8 cellular contexts compared by ENCODE assay signal in the genomic region with DNA sequence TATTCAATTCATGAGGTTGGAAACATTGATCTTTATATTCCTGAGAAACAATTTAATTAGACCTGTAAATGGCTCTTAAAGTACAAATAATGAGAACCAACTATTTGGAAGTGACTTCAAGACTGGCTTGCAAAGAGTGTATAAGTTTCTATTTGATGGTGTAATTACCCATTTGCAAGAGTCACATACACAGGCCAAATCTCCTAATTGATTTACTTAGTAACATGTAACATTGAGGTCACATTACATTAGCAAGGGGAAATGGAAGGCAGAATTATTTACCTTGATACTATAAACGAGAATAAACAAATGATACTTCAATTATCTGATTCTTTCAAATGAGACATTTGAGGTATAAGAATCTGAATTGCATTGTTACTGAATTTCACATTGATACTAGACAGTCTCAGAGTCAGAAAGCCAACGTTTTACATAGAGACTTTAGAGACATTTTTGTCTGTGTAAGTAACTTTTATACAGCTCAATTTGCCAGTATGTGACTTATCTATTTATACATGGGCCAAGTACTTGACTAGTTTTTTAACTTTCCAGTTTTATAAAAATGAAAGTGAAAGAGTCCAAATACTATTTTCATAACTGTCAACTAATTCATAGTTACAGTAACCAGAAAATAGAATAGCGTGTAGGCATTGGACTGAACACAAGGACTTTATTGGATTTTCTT.
A peak's percentile ranks its signal among the peaks of the same experiment; 100 is the strongest.
DNase-seq lines count a peak whose midpoint lies in the region; ATAC-seq and TF ChIP-seq lines count a peak whose summit lies in the region.

No MANE protein-coding gene starts in this region.

- intact Hi-C loops in sciatic nerve (cut with DNase I): no loop called here
- intact Hi-C loops in PC-9 (cut with micrococcal nuclease; ENCODE audit: unreplicated experiment): loop anchor here (1.0 kb wide), 1 partner anchor 1136 kb away; a partner anchor contains a TSS

- no peaks in the 10 kb centered on the region for H3K27me3 ChIP-seq in PC-9 (ENCODE audit: insufficient read depth, low read depth)

- no peak for TF ChIP-seq CTCF in choroid plexus epithelial cell (conservative IDR thresholded peaks at IDR 0.05; ENCODE audit: low read depth, low read length)
- TF ChIP-seq CTCF in PC-9 (conservative IDR thresholded peaks at IDR 0.05): no peak

- H2AFZ ChIP-seq in PC-9: no peak overlapping the region

- H3K9me2 ChIP-seq in PC-9 (ENCODE audit: insufficient read depth): no peaks in the 10 kb centered on the region

- peak; percentile 38 for DNase-seq in choroid plexus epithelial cell (ENCODE audit: low read depth)
- DNase-seq in sciatic nerve (ENCODE audit: low spot score): no peak
- DNase-seq in nucleus accumbens (lab: John Stamatoyannopoulos, UW): no peak
- no peak for DNase-seq in amygdala (lab: John Stamatoyannopoulos, UW)
- DNase-seq in PC-9: no peak

- CTCF ChIA-PET in PC-9 (lab: Charles Lee): no interaction called here

- no peak overlapping the region for H3K27ac ChIP-seq in PC-9

- H3K36me3 ChIP-seq in PC-9 (ENCODE audit: low read depth): no peaks in the 10 kb centered on the region

- no peaks in the 10 kb centered on the region for H4K20me1 ChIP-seq in PC-9 (ENCODE audit: insufficient read depth)

- no TSS peak for BruUV-seq in PC-9 (replicated peaks; lab: Mats Ljungman, UMichigan)

- H3K4me1 ChIP-seq in PC-9 (replicated peaks; ENCODE audit: insufficient read depth): peaks cover 7% of the 10 kb centered on the region; the same call in 1 of the 2 replicates

- peaks cover 5% of the 10 kb centered on the region for H3K9me3 ChIP-seq in PC-9 (ENCODE audit: insufficient read depth, low read depth)

- H3K4me2 ChIP-seq in PC-9: no peak overlapping the region

- H3K79me2 ChIP-seq in PC-9 (ENCODE audit: low read depth): no peaks in the 10 kb centered on the region

- H3F3A ChIP-seq in PC-9 (ENCODE audit: insufficient read depth, low read depth): no peaks in the 10 kb centered on the region; the same call in 1 of the 2 replicates

- peak; percentile 58 for ATAC-seq in GM18868 (IDR thresholded peaks at IDR 0.05; ENCODE audit: unreplicated experiment)
- ATAC-seq in HG03520 (IDR thresholded peaks at IDR 0.05; ENCODE audit: unreplicated experiment): peak; percentile 52
- peak; percentile 35 for ATAC-seq in sciatic nerve
- no peak for ATAC-seq in HG03432 (IDR thresholded peaks at IDR 0.05; ENCODE audit: unreplicated experiment)

- POLR2A ChIA-PET in PC-9 (lab: Charles Lee; ENCODE audit: unreplicated experiment): no interaction called here

- H3K4me3 ChIP-seq in choroid plexus epithelial cell (ENCODE audit: low read depth, low read length) (no peak overlapping the region), PC-9 (no peak overlapping the region)
